ENCODE assay signal across 30 cellular contexts in genomic region chr5:174796711-174797192, GRCh38.
"Had no signal": no experiment of that assay in that cellular context is flagged by ENCODE, and none has a peak within 500 bp of the region (broad histone marks: within the 10 kb centered on the region; RNA-seq: fewer than 3 reads in every experiment).

No MANE protein-coding gene starts in this region.

- H3K27ac ChIP-seq: ascending aorta, breast epithelium, cardiac muscle cell, colonic mucosa had no signal

- H3K9me3 ChIP-seq: ascending aorta, breast epithelium, colonic mucosa had no signal

- H3K4me3 Mint-ChIP-seq: activated CD4-positive, alpha-beta memory T cell treated with anti-CD3 and anti-CD28 coated beads, Interleukin-2, amount 10 ng/mL, durations not matched to agents 7 days and 5 days; activated CD4-positive, alpha-beta T cell treated with anti-CD3 and anti-CD28 coated beads, Interleukin-2, amount 10 ng/mL, durations not matched to agents 7 days and 5 days; activated naive CD4-positive, alpha-beta T cell treated with anti-CD3 and anti-CD28 coated beads, Interleukin-2, amount 10 ng/mL, durations not matched to agents 7 days and 5 days; activated naive CD8-positive, alpha-beta T cell treated with anti-CD3 and anti-CD28 coated beads, Interleukin-2, amount 10 ng/mL, durations not matched to agents 7 days and 5 days; activated T-cell treated with anti-CD3 and anti-CD28 coated beads, Interleukin-2, amount 50 U/mL, for 24 hours; activated T-cell treated with anti-CD3 and anti-CD28 coated beads, Interleukin-2, amount 50 U/mL, for 72 hours; brain; endodermal cell; T-helper 17 cell; T-helper 2 cell treated with Interferon-gamma antibody and Interleukin-4, amounts not matched to agents 5 μg/mL and 100 μg/mL, for 36 hours had no signal

- H3K27ac Mint-ChIP-seq: activated CD4-positive, alpha-beta memory T cell treated with anti-CD3 and anti-CD28 coated beads, Interleukin-2, amount 10 ng/mL, durations not matched to agents 7 days and 5 days; activated CD4-positive, alpha-beta T cell treated with anti-CD3 and anti-CD28 coated beads, Interleukin-2, amount 10 ng/mL, durations not matched to agents 7 days and 5 days; activated naive CD4-positive, alpha-beta T cell treated with anti-CD3 and anti-CD28 coated beads, Interleukin-2, amount 10 ng/mL, durations not matched to agents 7 days and 5 days; activated naive CD4-positive, alpha-beta T cell treated with anti-CD3 and anti-CD28 coated beads, Interleukin-2, amount 50 U/mL, for 72 hours; activated naive CD8-positive, alpha-beta T cell treated with anti-CD3 and anti-CD28 coated beads, Interleukin-2, amount 10 ng/mL, durations not matched to agents 7 days and 5 days; activated T-cell treated with anti-CD3 and anti-CD28 coated beads, Interleukin-2, amount 50 U/mL, for 24 hours; activated T-cell treated with anti-CD3 and anti-CD28 coated beads, Interleukin-2, amount 50 U/mL, for 72 hours; brain; endodermal cell; T-helper 17 cell; T-helper 2 cell treated with Interferon-gamma antibody and Interleukin-4, amounts not matched to agents 5 μg/mL and 100 μg/mL, for 36 hours had no signal

- H3K4me3 ChIP-seq: ascending aorta, breast epithelium, cardiac muscle cell, colonic mucosa had no signal

- H3K36me3 ChIP-seq: ascending aorta, breast epithelium, cardiac muscle cell, colonic mucosa had no signal

- H3K9me3 Mint-ChIP-seq: activated CD4-positive, alpha-beta memory T cell treated with anti-CD3 and anti-CD28 coated beads, Interleukin-2, amount 10 ng/mL, durations not matched to agents 7 days and 5 days; activated CD4-positive, alpha-beta T cell treated with anti-CD3 and anti-CD28 coated beads, Interleukin-2, amount 10 ng/mL, durations not matched to agents 7 days and 5 days; activated naive CD4-positive, alpha-beta T cell treated with anti-CD3 and anti-CD28 coated beads, Interleukin-2, amount 10 ng/mL, durations not matched to agents 7 days and 5 days; activated naive CD8-positive, alpha-beta T cell treated with anti-CD3 and anti-CD28 coated beads, Interleukin-2, amount 10 ng/mL, durations not matched to agents 7 days and 5 days; activated T-cell treated with anti-CD3 and anti-CD28 coated beads, Interleukin-2, amount 50 U/mL, for 24 hours; activated T-cell treated with anti-CD3 and anti-CD28 coated beads, Interleukin-2, amount 50 U/mL, for 72 hours; T-helper 2 cell treated with Interferon-gamma antibody and Interleukin-4, amounts not matched to agents 5 μg/mL and 100 μg/mL, for 36 hours had no signal

- ATAC-seq: activated naive CD4-positive, alpha-beta T cell treated with anti-CD3 and anti-CD28 coated beads, Interleukin-2, amount 50 U/mL, for 72 hours; activated T-cell treated with anti-CD3 and anti-CD28 coated beads, Interleukin-2, amount 50 U/mL, for 72 hours; esophagus mucosa; T-helper 17 cell had no signal

- H3K4me1 ChIP-seq: ascending aorta, breast epithelium, colonic mucosa had no signal

- FAIRE-seq: frontal cortex had no signal

- DNase-seq: activated CD4-positive, alpha-beta memory T cell treated with anti-CD3 and anti-CD28 coated beads, Interleukin-2, amount 10 ng/mL, durations not matched to agents 7 days and 5 days; activated CD4-positive, alpha-beta T cell treated with anti-CD3 and anti-CD28 coated beads for 4 hours; activated CD4-positive, alpha-beta T cell treated with anti-CD3 and anti-CD28 coated beads, Interleukin-2, amount 10 ng/mL, durations not matched to agents 7 days and 5 days; activated CD4-positive, alpha-beta T cell treated with anti-CD3 and anti-CD28 coated beads, Interleukin-2, amount 50 U/mL, for 4 hours; activated CD4-positive, CD25-positive, alpha-beta regulatory T cell; activated CD4-positive, CD25-positive, alpha-beta regulatory T cell treated with anti-CD3 and anti-CD28 coated beads, Interleukin-2, amount 50 U/mL, for 72 hours; activated CD8-positive, alpha-beta memory T cell treated with anti-CD3 and anti-CD28 coated beads, Interleukin-2, amount 50 U/mL, for 48 hours; activated gamma-delta T cell; activated naive CD4-positive, alpha-beta T cell; activated naive CD4-positive, alpha-beta T cell treated with anti-CD3 and anti-CD28 coated beads, Interleukin-2, amount 10 ng/mL, durations not matched to agents 7 days and 5 days; activated naive CD8-positive, alpha-beta T cell treated with anti-CD3 and anti-CD28 coated beads, Interleukin-2, amount 10 ng/mL, durations not matched to agents 7 days and 5 days; activated T-cell treated with anti-CD3 and anti-CD28 coated beads for 4 hours; activated T-cell treated with anti-CD3 and anti-CD28 coated beads, Interleukin-2, amount 50 U/mL, for 24 hours; activated T-cell treated with anti-CD3 and anti-CD28 coated beads, Interleukin-2, amount 50 U/mL, for 72 hours; central memory CD4-positive, alpha-beta T cell; cerebellar nuclear complex; colonic mucosa; effector memory CD4-positive, alpha-beta T cell; endodermal cell; head of caudate nucleus; T-helper 1 cell; T-helper 17 cell had no signal

- H3K27me3 ChIP-seq: ascending aorta, cardiac muscle cell, colonic mucosa had no signal

- H3K36me3 Mint-ChIP-seq: activated naive CD4-positive, alpha-beta T cell treated with anti-CD3 and anti-CD28 coated beads, Interleukin-2, amount 10 ng/mL, durations not matched to agents 7 days and 5 days; activated naive CD4-positive, alpha-beta T cell treated with anti-CD3 and anti-CD28 coated beads, Interleukin-2, amount 50 U/mL, for 72 hours; activated naive CD8-positive, alpha-beta T cell treated with anti-CD3 and anti-CD28 coated beads, Interleukin-2, amount 10 ng/mL, durations not matched to agents 7 days and 5 days; brain had no signal
